ENCODE assay signal across 2 cellular contexts in genomic region chr1:200885564-200886402, GRCh38.
TF ChIP-seq lines count a peak whose summit lies in the region.

No MANE protein-coding gene starts in this region.

TF ChIP-seq in GM12878, 131 proteins besides CTCF, POLR2A, EP300 and RAD21 (continues in another document):
- no peak for TF ChIP-seq ZSCAN29 (IDR thresholded peaks at IDR 0.05)
- no peak for TF ChIP-seq RFX5 (IDR thresholded peaks at IDR 0.05; ENCODE audit: low read depth, low read length)
- TF ChIP-seq RUNX3 (IDR thresholded peaks at IDR 0.05; ENCODE audit: low read length), result peak; percentile 46
- TF ChIP-seq NRF1 (conservative IDR thresholded peaks at IDR 0.05; ENCODE audit: low read depth, low read length), result no peak
- TF ChIP-seq CHD2 (IDR thresholded peaks at IDR 0.05; ENCODE audit: borderline replicate concordance, low read depth, low read length), result no peak
- peak; percentile 49 for TF ChIP-seq NR2F1 (conservative IDR thresholded peaks at IDR 0.05)
- no peak for TF ChIP-seq RBBP5 (conservative IDR thresholded peaks at IDR 0.05)
- no peak for TF ChIP-seq CBX5 (IDR thresholded peaks at IDR 0.05; ENCODE audit: low read depth)
- TF ChIP-seq BACH1 (IDR thresholded peaks at IDR 0.05; ENCODE audit: borderline replicate concordance), result no peak
- TF ChIP-seq, protein P1, sequence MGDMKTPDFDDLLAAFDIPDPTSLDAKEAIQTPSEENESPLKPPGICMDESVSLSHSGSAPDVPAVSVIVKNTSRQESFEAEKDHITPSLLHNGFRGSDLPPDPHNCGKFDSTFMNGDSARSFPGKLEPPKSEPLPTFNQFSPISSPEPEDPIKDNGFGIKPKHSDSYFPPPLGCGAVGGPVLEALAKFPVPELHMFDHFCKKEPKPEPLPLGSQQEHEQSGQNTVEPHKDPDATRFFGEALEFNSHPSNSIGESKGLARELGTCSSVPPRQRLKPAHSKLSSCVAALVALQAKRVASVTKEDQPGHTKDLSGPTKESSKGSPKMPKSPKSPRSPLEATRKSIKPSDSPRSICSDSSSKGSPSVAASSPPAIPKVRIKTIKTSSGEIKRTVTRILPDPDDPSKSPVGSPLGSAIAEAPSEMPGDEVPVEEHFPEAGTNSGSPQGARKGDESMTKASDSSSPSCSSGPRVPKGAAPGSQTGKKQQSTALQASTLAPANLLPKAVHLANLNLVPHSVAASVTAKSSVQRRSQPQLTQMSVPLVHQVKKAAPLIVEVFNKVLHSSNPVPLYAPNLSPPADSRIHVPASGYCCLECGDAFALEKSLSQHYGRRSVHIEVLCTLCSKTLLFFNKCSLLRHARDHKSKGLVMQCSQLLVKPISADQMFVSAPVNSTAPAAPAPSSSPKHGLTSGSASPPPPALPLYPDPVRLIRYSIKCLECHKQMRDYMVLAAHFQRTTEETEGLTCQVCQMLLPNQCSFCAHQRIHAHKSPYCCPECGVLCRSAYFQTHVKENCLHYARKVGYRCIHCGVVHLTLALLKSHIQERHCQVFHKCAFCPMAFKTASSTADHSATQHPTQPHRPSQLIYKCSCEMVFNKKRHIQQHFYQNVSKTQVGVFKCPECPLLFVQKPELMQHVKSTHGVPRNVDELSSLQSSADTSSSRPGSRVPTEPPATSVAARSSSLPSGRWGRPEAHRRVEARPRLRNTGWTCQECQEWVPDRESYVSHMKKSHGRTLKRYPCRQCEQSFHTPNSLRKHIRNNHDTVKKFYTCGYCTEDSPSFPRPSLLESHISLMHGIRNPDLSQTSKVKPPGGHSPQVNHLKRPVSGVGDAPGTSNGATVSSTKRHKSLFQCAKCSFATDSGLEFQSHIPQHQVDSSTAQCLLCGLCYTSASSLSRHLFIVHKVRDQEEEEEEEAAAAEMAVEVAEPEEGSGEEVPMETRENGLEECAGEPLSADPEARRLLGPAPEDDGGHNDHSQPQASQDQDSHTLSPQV (IDR thresholded peaks at IDR 0.05), result peak; percentile 39; the same call in 1 of the 2 replicates
- TF ChIP-seq DPF2 (IDR thresholded peaks at IDR 0.05), result peak; percentile 49; the same call in 1 of the 2 replicates
- no peak for TF ChIP-seq NFIC (IDR thresholded peaks at IDR 0.05; ENCODE audit: low read depth, low read length)
- no peak for TF ChIP-seq SUZ12 (IDR thresholded peaks at IDR 0.05; ENCODE audit: unreplicated experiment)
- TF ChIP-seq PML (IDR thresholded peaks at IDR 0.05; ENCODE audit: low read length), result no peak
- TF ChIP-seq, protein P2, sequence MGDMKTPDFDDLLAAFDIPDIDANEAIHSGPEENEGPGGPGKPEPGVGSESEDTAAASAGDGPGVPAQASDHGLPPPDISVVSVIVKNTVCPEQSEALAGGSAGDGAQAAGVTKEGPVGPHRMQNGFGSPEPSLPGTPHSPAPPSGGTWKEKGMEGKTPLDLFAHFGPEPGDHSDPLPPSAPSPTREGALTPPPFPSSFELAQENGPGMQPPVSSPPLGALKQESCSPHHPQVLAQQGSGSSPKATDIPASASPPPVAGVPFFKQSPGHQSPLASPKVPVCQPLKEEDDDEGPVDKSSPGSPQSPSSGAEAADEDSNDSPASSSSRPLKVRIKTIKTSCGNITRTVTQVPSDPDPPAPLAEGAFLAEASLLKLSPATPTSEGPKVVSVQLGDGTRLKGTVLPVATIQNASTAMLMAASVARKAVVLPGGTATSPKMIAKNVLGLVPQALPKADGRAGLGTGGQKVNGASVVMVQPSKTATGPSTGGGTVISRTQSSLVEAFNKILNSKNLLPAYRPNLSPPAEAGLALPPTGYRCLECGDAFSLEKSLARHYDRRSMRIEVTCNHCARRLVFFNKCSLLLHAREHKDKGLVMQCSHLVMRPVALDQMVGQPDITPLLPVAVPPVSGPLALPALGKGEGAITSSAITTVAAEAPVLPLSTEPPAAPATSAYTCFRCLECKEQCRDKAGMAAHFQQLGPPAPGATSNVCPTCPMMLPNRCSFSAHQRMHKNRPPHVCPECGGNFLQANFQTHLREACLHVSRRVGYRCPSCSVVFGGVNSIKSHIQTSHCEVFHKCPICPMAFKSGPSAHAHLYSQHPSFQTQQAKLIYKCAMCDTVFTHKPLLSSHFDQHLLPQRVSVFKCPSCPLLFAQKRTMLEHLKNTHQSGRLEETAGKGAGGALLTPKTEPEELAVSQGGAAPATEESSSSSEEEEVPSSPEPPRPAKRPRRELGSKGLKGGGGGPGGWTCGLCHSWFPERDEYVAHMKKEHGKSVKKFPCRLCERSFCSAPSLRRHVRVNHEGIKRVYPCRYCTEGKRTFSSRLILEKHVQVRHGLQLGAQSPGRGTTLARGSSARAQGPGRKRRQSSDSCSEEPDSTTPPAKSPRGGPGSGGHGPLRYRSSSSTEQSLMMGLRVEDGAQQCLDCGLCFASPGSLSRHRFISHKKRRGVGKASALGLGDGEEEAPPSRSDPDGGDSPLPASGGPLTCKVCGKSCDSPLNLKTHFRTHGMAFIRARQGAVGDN (IDR thresholded peaks at IDR 0.05), result peak; percentile 90
- TF ChIP-seq ZNF217 (IDR thresholded peaks at IDR 0.05), result peak; percentile 74; the same call in 1 of the 2 replicates
- 0 out of 2 replicates have a peak, but pooled peaks have one; percentile 13 for TF ChIP-seq MLLT1 (IDR thresholded peaks at IDR 0.05)
- 0 out of 4 replicates have a peak, but pooled peaks of 1 of the 2 experiments have one; percentile 15 for TF ChIP-seq IKZF2 (IDR thresholded peaks at IDR 0.05)
- no peak for TF ChIP-seq TARDBP (IDR thresholded peaks at IDR 0.05; ENCODE audit: borderline replicate concordance)
- no peak for TF ChIP-seq ATF3 (IDR thresholded peaks at IDR 0.05; ENCODE audit: borderline replicate concordance, extremely low read depth, low read depth, low read length)

TF ChIP-seq in GM12891, 5 proteins besides CTCF, POLR2A, EP300 and RAD21:
- TF ChIP-seq PAX5 (IDR thresholded peaks at IDR 0.05; ENCODE audit: insufficient read depth, low read length, severe bottlenecking) (no peak), POU2F2 (IDR thresholded peaks at IDR 0.05; ENCODE audit: low read depth, low read length) (no peak), TAF1 (IDR thresholded peaks at IDR 0.05; ENCODE audit: low read depth, low read length) (no peak), SPI1 (IDR thresholded peaks at IDR 0.05; ENCODE audit: low read depth, low read length) (no peak)
TF ChIP-seq in GM12891: peak in this region for 0.
